Comparison of ENCODE assay signal across 2 cellular contexts in genomic region chr11:33015621-33016551, GRCh38.
TF ChIP-seq lines count a peak whose summit lies in the region.

Gene DEPDC7 (plus strand): TSS chr11:33015878. CDS start chr11:33015956, 78 bp downstream.

TF ChIP-seq in GM23338, 12 proteins besides CTCF, POLR2A, EP300 and RAD21 (continued from another document):
- TF ChIP-seq, protein P1, sequence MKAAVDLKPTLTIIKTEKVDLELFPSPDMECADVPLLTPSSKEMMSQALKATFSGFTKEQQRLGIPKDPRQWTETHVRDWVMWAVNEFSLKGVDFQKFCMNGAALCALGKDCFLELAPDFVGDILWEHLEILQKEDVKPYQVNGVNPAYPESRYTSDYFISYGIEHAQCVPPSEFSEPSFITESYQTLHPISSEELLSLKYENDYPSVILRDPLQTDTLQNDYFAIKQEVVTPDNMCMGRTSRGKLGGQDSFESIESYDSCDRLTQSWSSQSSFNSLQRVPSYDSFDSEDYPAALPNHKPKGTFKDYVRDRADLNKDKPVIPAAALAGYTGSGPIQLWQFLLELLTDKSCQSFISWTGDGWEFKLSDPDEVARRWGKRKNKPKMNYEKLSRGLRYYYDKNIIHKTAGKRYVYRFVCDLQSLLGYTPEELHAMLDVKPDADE (IDR thresholded peaks at IDR 0.05) = no peak
- peak; percentile 27; the same call in 1 of the 2 replicates for TF ChIP-seq CREB1 (CRISPR knock-in tag; IDR thresholded peaks at IDR 0.05; ENCODE audit: low read depth)
- no peak for TF ChIP-seq STAT1 (IDR thresholded peaks at IDR 0.05; ENCODE audit: unreplicated experiment)
- TF ChIP-seq ZNF462 (CRISPR knock-in tag; IDR thresholded peaks at IDR 0.05) = no peak

TF ChIP-seq in SK-N-SH, 30 proteins besides CTCF, POLR2A, EP300 and RAD21 (continued from another document):
- peak; percentile 55 for TF ChIP-seq PBX3 (IDR thresholded peaks at IDR 0.05)
- TF ChIP-seq FOXJ3 (CRISPR knock-in tag; IDR thresholded peaks at IDR 0.05) = no peak
- no peak for TF ChIP-seq RCOR1 (IDR thresholded peaks at IDR 0.05; ENCODE audit: low read length)
- TF ChIP-seq NRF1 (IDR thresholded peaks at IDR 0.05; ENCODE audit: low read depth, low read length) = 0 out of 2 replicates have a peak, but pooled peaks have one; percentile 15
- TF ChIP-seq MEF2A (IDR thresholded peaks at IDR 0.05; ENCODE audit: borderline replicate concordance, low read depth) = no peak
- TF ChIP-seq POLR2AphosphoS5 (IDR thresholded peaks at IDR 0.05; ENCODE audit: low read depth, low read length) = peak; percentile 57
- TF ChIP-seq ZBTB33 (IDR thresholded peaks at IDR 0.05; ENCODE audit: borderline replicate concordance, low read depth) = no peak
- peak; percentile 46 for TF ChIP-seq CHD2 (IDR thresholded peaks at IDR 0.05; ENCODE audit: low read length, partially characterized antibody)
- TF ChIP-seq IRF3 (IDR thresholded peaks at IDR 0.05; ENCODE audit: low read depth, low read length) = no peak
- no peak for TF ChIP-seq GABPA (IDR thresholded peaks at IDR 0.05; ENCODE audit: low read depth)
- TF ChIP-seq FOSL2 (IDR thresholded peaks at IDR 0.05; ENCODE audit: borderline replicate concordance, low read depth) = no peak
- no peak for TF ChIP-seq NFIC (IDR thresholded peaks at IDR 0.05; ENCODE audit: borderline replicate concordance)
- no peak for TF ChIP-seq JUND (IDR thresholded peaks at IDR 0.05)
- TF ChIP-seq SIN3A (IDR thresholded peaks at IDR 0.05; ENCODE audit: borderline replicate concordance, low read depth, low read length) = no peak
- TF ChIP-seq, protein P2, sequence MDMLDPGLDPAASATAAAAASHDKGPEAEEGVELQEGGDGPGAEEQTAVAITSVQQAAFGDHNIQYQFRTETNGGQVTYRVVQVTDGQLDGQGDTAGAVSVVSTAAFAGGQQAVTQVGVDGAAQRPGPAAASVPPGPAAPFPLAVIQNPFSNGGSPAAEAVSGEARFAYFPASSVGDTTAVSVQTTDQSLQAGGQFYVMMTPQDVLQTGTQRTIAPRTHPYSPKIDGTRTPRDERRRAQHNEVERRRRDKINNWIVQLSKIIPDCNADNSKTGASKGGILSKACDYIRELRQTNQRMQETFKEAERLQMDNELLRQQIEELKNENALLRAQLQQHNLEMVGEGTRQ (IDR thresholded peaks at IDR 0.05; ENCODE audit: borderline replicate concordance, low read depth, low read length) = peak; percentile 69; the same call in 1 of the 2 replicates
- no peak for TF ChIP-seq RFX5 (IDR thresholded peaks at IDR 0.05; ENCODE audit: low read length)
- TF ChIP-seq RXRA (IDR thresholded peaks at IDR 0.05; ENCODE audit: borderline replicate concordance, low read depth) = no peak
- TF ChIP-seq SMC3 (IDR thresholded peaks at IDR 0.05; ENCODE audit: low read depth, low read length) = no peak
- peak; percentile 64 for TF ChIP-seq MXI1 (IDR thresholded peaks at IDR 0.05; ENCODE audit: low read depth, low read length)
- TF ChIP-seq TAF1 (IDR thresholded peaks at IDR 0.05; ENCODE audit: borderline replicate concordance, low read depth, low read length) = peak; percentile 74
- no peak for TF ChIP-seq YY1 (IDR thresholded peaks at IDR 0.05; ENCODE audit: low read depth)
- TF ChIP-seq FOXM1 (IDR thresholded peaks at IDR 0.05; ENCODE audit: low read depth) = no peak
- TF ChIP-seq MAX (IDR thresholded peaks at IDR 0.05; ENCODE audit: low read depth) = peak; percentile 96
- peak; percentile 34; the same call in 1 of the 2 replicates for TF ChIP-seq TEAD4 (IDR thresholded peaks at IDR 0.05; ENCODE audit: borderline replicate concordance, insufficient read depth)
- TF ChIP-seq, protein P3, sequence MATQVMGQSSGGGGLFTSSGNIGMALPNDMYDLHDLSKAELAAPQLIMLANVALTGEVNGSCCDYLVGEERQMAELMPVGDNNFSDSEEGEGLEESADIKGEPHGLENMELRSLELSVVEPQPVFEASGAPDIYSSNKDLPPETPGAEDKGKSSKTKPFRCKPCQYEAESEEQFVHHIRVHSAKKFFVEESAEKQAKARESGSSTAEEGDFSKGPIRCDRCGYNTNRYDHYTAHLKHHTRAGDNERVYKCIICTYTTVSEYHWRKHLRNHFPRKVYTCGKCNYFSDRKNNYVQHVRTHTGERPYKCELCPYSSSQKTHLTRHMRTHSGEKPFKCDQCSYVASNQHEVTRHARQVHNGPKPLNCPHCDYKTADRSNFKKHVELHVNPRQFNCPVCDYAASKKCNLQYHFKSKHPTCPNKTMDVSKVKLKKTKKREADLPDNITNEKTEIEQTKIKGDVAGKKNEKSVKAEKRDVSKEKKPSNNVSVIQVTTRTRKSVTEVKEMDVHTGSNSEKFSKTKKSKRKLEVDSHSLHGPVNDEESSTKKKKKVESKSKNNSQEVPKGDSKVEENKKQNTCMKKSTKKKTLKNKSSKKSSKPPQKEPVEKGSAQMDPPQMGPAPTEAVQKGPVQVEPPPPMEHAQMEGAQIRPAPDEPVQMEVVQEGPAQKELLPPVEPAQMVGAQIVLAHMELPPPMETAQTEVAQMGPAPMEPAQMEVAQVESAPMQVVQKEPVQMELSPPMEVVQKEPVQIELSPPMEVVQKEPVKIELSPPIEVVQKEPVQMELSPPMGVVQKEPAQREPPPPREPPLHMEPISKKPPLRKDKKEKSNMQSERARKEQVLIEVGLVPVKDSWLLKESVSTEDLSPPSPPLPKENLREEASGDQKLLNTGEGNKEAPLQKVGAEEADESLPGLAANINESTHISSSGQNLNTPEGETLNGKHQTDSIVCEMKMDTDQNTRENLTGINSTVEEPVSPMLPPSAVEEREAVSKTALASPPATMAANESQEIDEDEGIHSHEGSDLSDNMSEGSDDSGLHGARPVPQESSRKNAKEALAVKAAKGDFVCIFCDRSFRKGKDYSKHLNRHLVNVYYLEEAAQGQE (IDR thresholded peaks at IDR 0.05; ENCODE audit: low read depth, low read length) = no peak
